ENCODE assay signal across 9 cellular contexts in the genomic region with DNA sequence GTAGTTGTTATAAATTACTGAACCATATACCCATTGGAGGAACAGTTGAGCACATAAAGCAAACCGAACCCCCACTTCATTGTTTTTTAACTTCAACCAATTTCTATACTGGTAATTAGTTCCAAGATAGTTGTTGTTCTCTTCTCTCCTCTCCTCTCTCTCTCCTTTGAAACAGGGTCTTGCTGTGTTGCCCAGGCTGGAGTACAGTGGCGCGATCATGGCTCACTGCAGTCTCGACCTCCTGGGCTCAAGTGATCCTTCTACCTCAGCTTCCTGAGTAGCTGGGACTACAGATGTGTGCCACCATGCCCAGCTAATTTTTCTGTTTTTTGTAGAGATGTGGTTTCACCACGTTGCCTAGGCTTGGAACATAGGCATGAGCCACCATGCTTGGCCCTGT. TPM values are rescaled to one million over a fixed set of nuclear protein-coding genes. Genes with fewer than 3 reads are reported as not detected.
DNase-seq lines count a peak whose midpoint lies in the region; ATAC-seq, FAIRE-seq and TF ChIP-seq lines count a peak whose summit lies in the region.
"Not testable (repeated sequence)": the region's sequence is repeated elsewhere in the genome, so short reads cannot be mapped to it uniquely, and the experiment has no call there.
"Had no signal": no experiment of that assay in that cellular context is flagged by ENCODE, and none has a peak within 500 bp of the region (broad histone marks: within the 10 kb centered on the region; RNA-seq: fewer than 3 reads in every experiment).

No MANE protein-coding gene starts in this region.

- TF ChIP-seq CTCF in DND-41 (IDR thresholded peaks at IDR 0.05; ENCODE audit: borderline replicate concordance, extremely low read depth, low read length, poor library complexity, severe bottlenecking); WTC11 (IDR thresholded peaks at IDR 0.05); HepG2 (CRISPR knock-in tag; IDR thresholded peaks at IDR 0.05): not testable (repeated sequence)

- H3K9me3 ChIP-seq in DND-41 (ENCODE audit: insufficient read depth, low read length, severe bottlenecking); Karpas-422 (ENCODE audit: low read length); HepG2 (ENCODE audit: low read length): not testable (repeated sequence)

- FAIRE-seq in HepG2 (lab: Jason Lieb, UNC): not testable (repeated sequence)

- not testable (repeated sequence) for H3K27ac ChIP-seq in DND-41 (ENCODE audit: low read length); HepG2 (ENCODE audit: extremely low read length, insufficient read depth, low read length)
- peak overlapping the region; percentile 43; the same call in 1 of the 2 replicates for H3K27ac ChIP-seq in Karpas-422 (ENCODE audit: low read length)

- CTCF ChIA-PET in WTC11 (lab: Charles Lee); activated CD4-positive, alpha-beta memory T cell treated with anti-CD3 and anti-CD28 coated beads for 36 hours (lab: Charles Lee); HepG2 (lab: Yijun Ruan, JAX; ENCODE audit: low intra/inter-chr PET ratio, low total read pairs): not testable (repeated sequence)

- TF ChIP-seq POLR2A in HepG2 (IDR thresholded peaks at IDR 0.05; ENCODE audit: insufficient read depth in 1 of 2, low read depth in 2 of 2, low read length in 2 of 2): not testable (repeated sequence)

- POLR2A ChIA-PET in WTC11 (lab: Charles Lee); activated CD4-positive, alpha-beta memory T cell treated with anti-CD3 and anti-CD28 coated beads for 36 hours (lab: Charles Lee); HepG2 (lab: Yijun Ruan, JAX): not testable (repeated sequence)

- H2AFZ ChIP-seq in DND-41 (ENCODE audit: low read depth, low read length); Karpas-422 (ENCODE audit: low read length); HepG2 (ENCODE audit: low read length): not testable (repeated sequence)

- H3K4me3 Mint-ChIP-seq in WTC11; activated CD4-positive, alpha-beta memory T cell treated with anti-CD3 and anti-CD28 coated beads for 36 hours; activated T-cell treated with anti-CD3 and anti-CD28 coated beads, Interleukin-2, amount 50 U/mL, for 72 hours: not testable (repeated sequence)

- H3K36me3 ChIP-seq in DND-41 (ENCODE audit: insufficient read depth, low read length) (peaks cover 86% of the 10 kb centered on the region), Karpas-422 (ENCODE audit: insufficient read depth, low read length) (peaks cover 61% of the 10 kb centered on the region; the same call in 1 of the 2 replicates), HepG2 (replicated peaks in 1 of 2; ENCODE audit: control insufficient read depth in 1 of 2, insufficient read depth in 2 of 2, low read length in 2 of 2) (peaks cover 13 to 59% of the 10 kb centered on the region in 2 experiments; a peak in 4 of 5 replicates)

- ATAC-seq in DND-41 (ENCODE audit: insufficient read depth, low read depth): 0 out of 3 replicates have a peak, but pooled peaks have one; percentile 35
- not testable (repeated sequence) for ATAC-seq in WTC11; activated T-cell treated with anti-CD3 and anti-CD28 coated beads, Interleukin-2, amount 50 U/mL, for 72 hours (replicated peaks in 1 of 2); HepG2

- TF ChIP-seq EP300 in HepG2 (IDR thresholded peaks at IDR 0.05; ENCODE audit: low read depth in 2 of 2, low read length in 2 of 2); HepG2 (CRISPR knock-in tag; IDR thresholded peaks at IDR 0.05; ENCODE audit: borderline replicate concordance): not testable (repeated sequence)

- H3K4me3 ChIP-seq in DND-41 (ENCODE audit: low read depth in 1 of 2, low read length in 2 of 2); Karpas-422 (ENCODE audit: low read length); HepG2 (replicated peaks in 1 of 3; ENCODE audit: insufficient read depth in 1 of 3, low read depth in 2 of 3, low read length in 3 of 3): not testable (repeated sequence)

- TF ChIP-seq RAD21 in HepG2 (CRISPR knock-in tag; IDR thresholded peaks at IDR 0.05): not testable (repeated sequence)

- H3K36me3 Mint-ChIP-seq in WTC11: peaks cover 38% of the 10 kb centered on the region
- H3K36me3 Mint-ChIP-seq in activated CD4-positive, alpha-beta memory T cell treated with anti-CD3 and anti-CD28 coated beads for 36 hours: peaks cover 42% of the 10 kb centered on the region
- H3K36me3 Mint-ChIP-seq in activated T-cell treated with anti-CD3 and anti-CD28 coated beads, Interleukin-2, amount 50 U/mL, for 72 hours (ENCODE audit: insufficient read depth in 2 of 2): peaks cover 14 to 29% of the 10 kb centered on the region in 2 donors

- H3K27me3 ChIP-seq in DND-41 (ENCODE audit: insufficient read depth, low read length, poor library complexity); Karpas-422 (ENCODE audit: low read length); HepG2 (ENCODE audit: control insufficient read depth in 1 of 2, insufficient read depth in 2 of 2, low read length in 2 of 2): not testable (repeated sequence)

- intact Hi-C loops in activated CD4-positive, alpha-beta memory T cell treated with anti-CD3 and anti-CD28 coated beads for 36 hours (cut with micrococcal nuclease); HepG2 (cut with micrococcal nuclease; ENCODE audit: unreplicated experiment): not testable (repeated sequence)

- H3K4me2 ChIP-seq in DND-41 (ENCODE audit: insufficient read depth, low read length); Karpas-422 (ENCODE audit: low read depth, low read length, poor library complexity, severe bottlenecking); HepG2 (ENCODE audit: low read depth, low read length): not testable (repeated sequence)

- H3K79me2 ChIP-seq in DND-41 (ENCODE audit: insufficient read depth, low read length) (peaks cover 11% of the 10 kb centered on the region; the same call in 1 of the 2 replicates), Karpas-422 (ENCODE audit: low read length) (peaks cover 79% of the 10 kb centered on the region)
- not testable (repeated sequence) for H3K79me2 ChIP-seq in HepG2 (ENCODE audit: insufficient read depth, low read length)

- BruUV-seq in HepG2 (replicated peaks; lab: Mats Ljungman, UMichigan): not testable (repeated sequence)

- not testable (repeated sequence) for H3K27ac Mint-ChIP-seq in WTC11
- peak overlapping the region; percentile 15 for H3K27ac Mint-ChIP-seq in activated CD4-positive, alpha-beta memory T cell treated with anti-CD3 and anti-CD28 coated beads for 36 hours
- peak overlapping the region; percentile 11 for H3K27ac Mint-ChIP-seq in activated T-cell treated with anti-CD3 and anti-CD28 coated beads, Interleukin-2, amount 50 U/mL, for 72 hours

- not testable (repeated sequence) for H3K9me3 Mint-ChIP-seq in WTC11; activated CD4-positive, alpha-beta memory T cell treated with anti-CD3 and anti-CD28 coated beads for 36 hours; activated T-cell treated with anti-CD3 and anti-CD28 coated beads, Interleukin-2, amount 50 U/mL, for 72 hours

- in situ Hi-C loops in HepG2 (cut with HindIII; ENCODE audit: extremely low pct_ligation_motif_present, low pct_unique_long_range_greater_than_20kb): not testable (repeated sequence)

- H3K9me2 ChIP-seq in Karpas-422 (replicated peaks; ENCODE audit: insufficient read depth, low read length): not testable (repeated sequence)

- not testable (repeated sequence) for H4K20me1 ChIP-seq in DND-41 (ENCODE audit: insufficient read depth, low read length); Karpas-422 (ENCODE audit: insufficient read depth, low read depth, low read length); HepG2 (ENCODE audit: insufficient read depth, low read length)

- H3K4me1 ChIP-seq in DND-41 (ENCODE audit: insufficient read depth, low read length); HepG2 (ENCODE audit: insufficient read depth, low read length): not testable (repeated sequence)
- peaks cover 15% of the 10 kb centered on the region for H3K4me1 ChIP-seq in Karpas-422 (ENCODE audit: low read length)

- WGBS in HepG2 (ENCODE audit: low lambda C conversion rate): 87% methylated on average over 5 of the region's 5 CpGs

- H3K27me3 Mint-ChIP-seq in WTC11 (ENCODE audit: low read depth); activated CD4-positive, alpha-beta memory T cell treated with anti-CD3 and anti-CD28 coated beads for 36 hours; activated T-cell treated with anti-CD3 and anti-CD28 coated beads, Interleukin-2, amount 50 U/mL, for 72 hours (ENCODE audit: low read depth): not testable (repeated sequence)

- peaks cover 14% of the 10 kb centered on the region for H3K4me1 Mint-ChIP-seq in WTC11
- peaks cover 16% of the 10 kb centered on the region for H3K4me1 Mint-ChIP-seq in activated CD4-positive, alpha-beta memory T cell treated with anti-CD3 and anti-CD28 coated beads for 36 hours (ENCODE audit: low read depth)
- peaks cover 23% of the 10 kb centered on the region for H3K4me1 Mint-ChIP-seq in activated T-cell treated with anti-CD3 and anti-CD28 coated beads, Interleukin-2, amount 50 U/mL, for 72 hours (ENCODE audit: low read depth)

- DNase-seq in DND-41; Karpas-422; WTC11 (ENCODE audit: low spot score); activated CD4-positive, alpha-beta memory T cell treated with anti-CD3 and anti-CD28 coated beads for 36 hours; activated T-cell treated with anti-CD3 and anti-CD28 coated beads, Interleukin-2, amount 50 U/mL, for 72 hours; HepG2 (ENCODE audit: low spot score): not testable (repeated sequence)

- not testable (repeated sequence) for H3K9ac ChIP-seq in DND-41 (ENCODE audit: low read depth, low read length); Karpas-422 (ENCODE audit: low read length); HepG2 (ENCODE audit: insufficient read depth, low read depth, low read length)

RNA-seq across cellular contexts. Expression of a gene that starts 27.2 kb away (rescaled TPM):
- total RNA-seq in Karpas-422 (2014; rRNA removed; shearing (Covaris generic); ENCODE audit: low replicate concordance): 9.3 and 10.2 TPM in 2 replicates
- 0.07 to 0.14 TPM in 2 of 3 replicates, not detected in the other for total RNA-seq in WTC11 (2021)
- under 1 TPM; 0.75 to 1.00 TPM for total RNA-seq in activated CD4-positive, alpha-beta memory T cell treated with anti-CD3 and anti-CD28 coated beads for 36 hours
- total RNA-seq in activated T-cell treated with anti-CD3 and anti-CD28 coated beads, Interleukin-2, amount 50 U/mL, for 72 hours: 1 to 10 TPM; 3.4 to 4.3 TPM
- total RNA-seq in HepG2 (2016; rRNA removed; fragmentation: Illumina TruSeq; extraction: Trizol): 0.21 TPM in 1 of 2 replicates, not detected in the other
- not detected in 2 replicates for total RNA-seq in HepG2 (2016; cell fraction: cytosol; rRNA removed; fragmentation: Illumina TruSeq; extraction: Trizol; ENCODE audit: low read depth)
- total RNA-seq in HepG2 (2016; cell fraction: insoluble cytoplasmic fraction; rRNA removed; fragmentation: Illumina TruSeq; extraction: Trizol): not detected in 2 replicates
- total RNA-seq in HepG2 (2016; cell fraction: membrane; rRNA removed; fragmentation: Illumina TruSeq; extraction: Trizol): not detected in 2 replicates
- not detected in 2 replicates for total RNA-seq in HepG2 (2016; cell fraction: nucleus; rRNA removed; fragmentation: Illumina TruSeq; extraction: Trizol)
- polyA plus RNA-seq in HepG2 (2011; rRNA removed): 0.04 TPM in 1 of 2 replicates, not detected in the other
- polyA plus RNA-seq in HepG2 (2011; cell fraction: cytosol; rRNA removed): 0.01 TPM in 1 of 2 replicates, not detected in the other
- polyA plus RNA-seq in HepG2 (2011; cell fraction: nucleus; rRNA removed): 0.12 TPM in 1 of 2 replicates, not detected in the other
- polyA plus RNA-seq in HepG2 (2012): not detected in 2 replicates
- not detected in 2 replicates for polyA plus RNA-seq in HepG2 (2016; cell fraction: cytosol; fragmentation: Illumina TruSeq; extraction: Trizol; ENCODE audit: low read depth)
- polyA plus RNA-seq in HepG2 (2016; cell fraction: insoluble cytoplasmic fraction; fragmentation: Illumina TruSeq; extraction: Trizol; ENCODE audit: low read depth): not detected in 2 replicates
- not detected in 2 replicates for polyA plus RNA-seq in HepG2 (2016; cell fraction: membrane; fragmentation: Illumina TruSeq; extraction: Trizol; ENCODE audit: low read depth)
- not detected in 2 replicates for polyA plus RNA-seq in HepG2 (2016; cell fraction: nucleus; fragmentation: Illumina TruSeq; extraction: Trizol; ENCODE audit: insufficient read depth, low read depth)
- polyA minus RNA-seq in HepG2 (2011; rRNA and poly(A)+ RNA removed; ENCODE audit: low replicate concordance): 0.08 and 0.30 TPM in 2 replicates
- polyA minus RNA-seq in HepG2 (2011; cell fraction: cytosol; rRNA and poly(A)+ RNA removed): not detected in 2 replicates
- polyA minus RNA-seq in HepG2 (2011; cell fraction: nucleus; rRNA and poly(A)+ RNA removed): 0.37 and 0.39 TPM in 2 replicates
- total RNA-seq: A172, Caco-2, Daoy had no signal

RNA-seq across cellular contexts. Expression of a gene that starts 44.1 kb away (rescaled TPM):
- total RNA-seq in Karpas-422 (2014; rRNA removed; shearing (Covaris generic); ENCODE audit: low replicate concordance): 64.1 and 78.0 TPM in 2 replicates
- 34.7 to 37.2 TPM (median 36.0 TPM) in 3 replicates for total RNA-seq in WTC11 (2021)
- 10 to 100 TPM; 27.3 to 27.8 TPM for total RNA-seq in activated CD4-positive, alpha-beta memory T cell treated with anti-CD3 and anti-CD28 coated beads for 36 hours
- total RNA-seq in activated T-cell treated with anti-CD3 and anti-CD28 coated beads, Interleukin-2, amount 50 U/mL, for 72 hours: 10 to 100 TPM; 42.9 to 52.2 TPM
- total RNA-seq in HepG2 (2016; rRNA removed; fragmentation: Illumina TruSeq; extraction: Trizol): 30.4 and 33.3 TPM in 2 replicates
- 20.6 and 21.5 TPM in 2 replicates for total RNA-seq in HepG2 (2016; cell fraction: cytosol; rRNA removed; fragmentation: Illumina TruSeq; extraction: Trizol; ENCODE audit: low read depth)
- total RNA-seq in HepG2 (2016; cell fraction: insoluble cytoplasmic fraction; rRNA removed; fragmentation: Illumina TruSeq; extraction: Trizol): 31.8 and 34.8 TPM in 2 replicates
- total RNA-seq in HepG2 (2016; cell fraction: membrane; rRNA removed; fragmentation: Illumina TruSeq; extraction: Trizol): 24.7 and 24.8 TPM in 2 replicates
- total RNA-seq in HepG2 (2016; cell fraction: nucleus; rRNA removed; fragmentation: Illumina TruSeq; extraction: Trizol): 35.3 and 43.2 TPM in 2 replicates
- 17.5 and 20.6 TPM in 2 replicates for polyA plus RNA-seq in HepG2 (2011; rRNA removed)
- polyA plus RNA-seq in HepG2 (2011; cell fraction: cytosol; rRNA removed): 9.6 and 12.2 TPM in 2 replicates
- polyA plus RNA-seq in HepG2 (2011; cell fraction: nucleus; rRNA removed): 23.3 and 27.2 TPM in 2 replicates
- 15.7 and 18.4 TPM in 2 replicates for polyA plus RNA-seq in HepG2 (2012)
- 5.8 and 7.5 TPM in 2 replicates for polyA plus RNA-seq in HepG2 (2016; cell fraction: cytosol; fragmentation: Illumina TruSeq; extraction: Trizol; ENCODE audit: low read depth)
- 41.5 and 42.5 TPM in 2 replicates for polyA plus RNA-seq in HepG2 (2016; cell fraction: insoluble cytoplasmic fraction; fragmentation: Illumina TruSeq; extraction: Trizol; ENCODE audit: low read depth)
- polyA plus RNA-seq in HepG2 (2016; cell fraction: membrane; fragmentation: Illumina TruSeq; extraction: Trizol; ENCODE audit: low read depth): 14.9 and 15.7 TPM in 2 replicates
- polyA plus RNA-seq in HepG2 (2016; cell fraction: nucleus; fragmentation: Illumina TruSeq; extraction: Trizol; ENCODE audit: insufficient read depth, low read depth): 48.4 and 55.5 TPM in 2 replicates
- polyA minus RNA-seq in HepG2 (2011; rRNA and poly(A)+ RNA removed; ENCODE audit: low replicate concordance): 16.7 and 49.5 TPM in 2 replicates
- 13.2 and 14.4 TPM in 2 replicates for polyA minus RNA-seq in HepG2 (2011; cell fraction: cytosol; rRNA and poly(A)+ RNA removed)
- 62.0 and 70.7 TPM in 2 replicates for polyA minus RNA-seq in HepG2 (2011; cell fraction: nucleus; rRNA and poly(A)+ RNA removed)
